In the genomic region with DNA sequence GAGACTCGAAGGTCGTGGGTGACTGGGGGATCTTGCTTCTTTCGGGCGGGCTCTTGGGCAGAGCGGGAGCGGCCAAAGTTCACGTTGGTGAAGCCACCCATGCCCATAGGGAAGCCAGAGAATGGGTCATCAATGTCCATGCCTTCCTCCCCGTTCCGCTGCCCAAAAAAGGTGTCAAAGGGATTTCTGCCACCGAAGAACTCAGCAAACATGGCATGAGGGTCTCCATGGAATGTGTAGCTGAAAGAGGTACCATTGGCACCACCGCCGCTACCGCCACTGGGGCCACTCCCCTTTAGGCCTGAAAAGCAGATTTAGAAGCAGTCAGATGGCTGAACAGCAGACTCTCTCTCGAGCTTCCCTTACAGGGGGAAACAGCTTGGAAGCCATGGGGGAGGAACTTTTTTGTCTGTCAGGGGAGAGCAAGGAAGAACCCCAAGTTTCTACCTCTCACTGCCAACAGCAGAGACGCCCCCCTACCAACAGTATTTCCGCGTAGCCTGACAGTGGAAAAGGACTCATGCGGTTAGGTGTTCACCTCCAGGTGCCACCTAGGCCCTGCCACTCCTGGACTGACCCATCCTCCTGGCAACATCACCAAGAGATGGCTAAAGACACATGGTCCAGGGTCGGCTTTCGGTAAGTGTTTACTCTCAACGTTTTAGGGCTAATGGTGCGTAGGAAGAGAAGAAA, we compare ENCODE assay signal across 8 cellular contexts. TPM values are rescaled to one million over a fixed set of nuclear protein-coding genes. Genes with fewer than 3 reads are reported as not detected.
A peak's percentile ranks its signal among the peaks of the same experiment; 100 is the strongest.
DNase-seq lines count a peak whose midpoint lies in the region; ATAC-seq and TF ChIP-seq lines count a peak whose summit lies in the region.

No MANE protein-coding gene starts in this region.

- CTCF ChIA-PET in AG04450 (lab: Charles Lee): interaction anchor here (1.0 to 1.3 kb wide), 3 partner anchors 12 to 380 kb away, joined by 3 to 4 read pairs (median 3); a partner anchor contains a TSS

- H3K9me3 ChIP-seq in AG04450 (ENCODE audit: control insufficient read depth, insufficient read depth, low read length) (no peaks in the 10 kb centered on the region; the same call in 1 of the 2 replicates), HUES6 (ENCODE audit: control insufficient read depth, insufficient read depth, low read depth, low read length) (no peaks in the 10 kb centered on the region), mesodermal cell (ENCODE audit: control insufficient read depth, low read length) (no peaks in the 10 kb centered on the region)

- TF ChIP-seq CTCF in AG04450 (IDR thresholded peaks at IDR 0.05; ENCODE audit: low read depth, low read length): no peak
- no peak for TF ChIP-seq CTCF in brain microvascular endothelial cell (IDR thresholded peaks at IDR 0.05; ENCODE audit: low read depth, low read length, missing control alignments)

- H3K27me3 ChIP-seq in AG04450 (ENCODE audit: control insufficient read depth, insufficient read depth, low read length) (no peaks in the 10 kb centered on the region), HUES6 (ENCODE audit: control insufficient read depth, insufficient read depth, low read length) (no peaks in the 10 kb centered on the region), brain microvascular endothelial cell (replicated peaks) (no peaks in the 10 kb centered on the region)

- DNase-seq in AG04450 (ENCODE audit: low read depth, low spot score) (no peak), brain microvascular endothelial cell (no peak), NCI-H2107 (lab: John Stamatoyannopoulos, UW) (no peak), GDM1 (lab: John Stamatoyannopoulos, UW) (no peak)

- POLR2A ChIA-PET in AG04450 (lab: Yijun Ruan, JAX): interaction anchor here (0.6 to 2.8 kb wide), 4 partner anchors 10 to 1882 kb away, joined by 3 to 27 read pairs (median 6); a partner anchor contains a TSS

- peak overlapping the region; percentile 68 for H3K9ac ChIP-seq in HUES6 (ENCODE audit: low read length)

- H3K4me3 ChIP-seq in AG04450 (ENCODE audit: low read depth, low read length) (peak overlapping the region; percentile 94), HUES6 (ENCODE audit: low read depth, low read length) (peak overlapping the region; percentile 100), brain microvascular endothelial cell (ENCODE audit: low read depth, low read length) (peak overlapping the region; percentile 86), mesodermal cell (ENCODE audit: extremely low read depth, insufficient read depth, low read length, poor library complexity, severe bottlenecking) (peak overlapping the region; percentile 76)

- WGBS in mesodermal cell (ENCODE audit: insufficient coverage in 2 of 2), 2 experiments: 52 to 63% methylated on average over 16 to 17 of the region's 22 CpGs

- H3K27ac ChIP-seq in AG04450 (ENCODE audit: low read depth, low read length) (no peak overlapping the region), HUES6 (ENCODE audit: low read depth, low read length) (no peak overlapping the region; the same call in 1 of the 2 replicates), brain microvascular endothelial cell (peak overlapping the region; percentile 89), mesodermal cell (ENCODE audit: low read depth, low read length, severe bottlenecking) (no peak overlapping the region)

- H3K36me3 ChIP-seq in HUES6 (ENCODE audit: control insufficient read depth, insufficient read depth, low read length) (peaks cover 29% of the 10 kb centered on the region), brain microvascular endothelial cell (replicated peaks) (peaks cover 28% of the 10 kb centered on the region), mesodermal cell (ENCODE audit: control insufficient read depth, insufficient read depth, low read length) (peaks cover 35% of the 10 kb centered on the region)

- ATAC-seq in GM21576 (IDR thresholded peaks at IDR 0.05; ENCODE audit: unreplicated experiment) (no peak), GM19324 (IDR thresholded peaks at IDR 0.05; ENCODE audit: low FRiP score, unreplicated experiment) (no peak)

- in situ Hi-C loops in brain microvascular endothelial cell (cut with HindIII; ENCODE audit: low pct_ligation_motif_present, low sequenced_read_pairs): no loop called here

- peaks cover 18% of the 10 kb centered on the region for H3K4me1 ChIP-seq in HUES6 (ENCODE audit: control insufficient read depth, insufficient read depth, low read length)
- H3K4me1 ChIP-seq in mesodermal cell (ENCODE audit: control insufficient read depth, insufficient read depth, low read length, poor library complexity, severe bottlenecking): peaks cover 33% of the 10 kb centered on the region

RNA-seq across cellular contexts. Expression of a gene that starts 1.3 kb away (rescaled TPM):
- 80.6 and 88.3 TPM in 2 replicates for polyA plus RNA-seq in AG04450 (2011; rRNA removed)
- 48.1 and 49.1 TPM in 2 replicates for polyA minus RNA-seq in AG04450 (2011; rRNA and poly(A)+ RNA removed)
- polyA plus RNA-seq in mesodermal cell (2013, experiment 1 of 2): 56.7 TPM
- 53.9 TPM for polyA plus RNA-seq in mesodermal cell (2013, experiment 2 of 2)

RNA-seq across cellular contexts. Expression of a gene that starts 12.5 kb away (rescaled TPM):
- 59.6 and 70.2 TPM in 2 replicates for polyA plus RNA-seq in AG04450 (2011; rRNA removed)
- polyA minus RNA-seq in AG04450 (2011; rRNA and poly(A)+ RNA removed): 113 and 191 TPM in 2 replicates
- 115 TPM for polyA plus RNA-seq in mesodermal cell (2013, experiment 1 of 2)
- 102 TPM for polyA plus RNA-seq in mesodermal cell (2013, experiment 2 of 2)

RNA-seq across cellular contexts. Expression of a gene that starts 21.0 kb away (rescaled TPM):
- polyA plus RNA-seq in AG04450 (2011; rRNA removed): 47.4 and 59.8 TPM in 2 replicates
- 27.1 and 30.4 TPM in 2 replicates for polyA minus RNA-seq in AG04450 (2011; rRNA and poly(A)+ RNA removed)
- polyA plus RNA-seq in mesodermal cell (2013, experiment 1 of 2): 71.0 TPM
- polyA plus RNA-seq in mesodermal cell (2013, experiment 2 of 2): 65.0 TPM

RNA-seq across cellular contexts. Expression of a gene that starts 41.7 kb away (rescaled TPM):
- 0.72 and 1.0 TPM in 2 replicates for polyA plus RNA-seq in AG04450 (2011; rRNA removed)
- polyA minus RNA-seq in AG04450 (2011; rRNA and poly(A)+ RNA removed): 0.52 and 0.69 TPM in 2 replicates
- 0.18 TPM for polyA plus RNA-seq in mesodermal cell (2013, experiment 1 of 2)
- polyA plus RNA-seq in mesodermal cell (2013, experiment 2 of 2): not detected

RNA-seq across cellular contexts. Expression of a gene that starts 55.0 kb away (rescaled TPM):
- polyA plus RNA-seq in AG04450 (2011; rRNA removed): 97.3 and 164 TPM in 2 replicates
- polyA minus RNA-seq in AG04450 (2011; rRNA and poly(A)+ RNA removed): 14.0 and 16.8 TPM in 2 replicates
- 137 TPM for polyA plus RNA-seq in mesodermal cell (2013, experiment 1 of 2)
- 115 TPM for polyA plus RNA-seq in mesodermal cell (2013, experiment 2 of 2)
